In genomic region chr16:89045881-89046280, GRCh38 we compare ENCODE assay signal across 21 cellular contexts.
"Had no signal": no experiment of that assay in that cellular context is flagged by ENCODE, and none has a peak within 500 bp of the region (broad histone marks: within the 10 kb centered on the region; RNA-seq: fewer than 3 reads in every experiment).

No MANE protein-coding gene starts in this region.

- DNase-seq: cortex of kidney; effector CD8-positive, alpha-beta T cell; heart right ventricle; hypothalamus; islet precursor cell; mammary epithelial cell; naive thymus-derived CD4-positive, alpha-beta T cell; occipital lobe; retina; stimulated activated naive CD4-positive, alpha-beta T cell; stomach; substantia nigra; transverse colon; uterus had no signal

- H3K9me3 ChIP-seq: heart right ventricle, prostate gland, stomach, thoracic aorta, transverse colon, uterus had no signal

- H3K27ac ChIP-seq: dorsolateral prefrontal cortex, heart right ventricle, parathyroid adenoma, prostate gland, stomach, thoracic aorta, transverse colon, uterus had no signal

- ATAC-seq: heart right ventricle; left lobe of liver; naive thymus-derived CD4-positive, alpha-beta T cell; sciatic nerve had no signal

- H3K27me3 ChIP-seq: uterus had no signal

- FAIRE-seq: frontal cortex had no signal

- H3K79me2 ChIP-seq: parathyroid adenoma had no signal

- H3K4me1 ChIP-seq: heart right ventricle, parathyroid adenoma, prostate gland, transverse colon, uterus had no signal

- H3K36me3 ChIP-seq: heart right ventricle, prostate gland, stomach, thoracic aorta, transverse colon, uterus had no signal

- H2AFZ ChIP-seq: parathyroid adenoma had no signal

- H3K4me3 ChIP-seq: dorsolateral prefrontal cortex, heart right ventricle, prostate gland, stomach, thoracic aorta, transverse colon, uterus had no signal

- H3K9ac ChIP-seq: parathyroid adenoma had no signal
